2 cellular contexts compared by ENCODE assay signal in genomic region chr3:149368201-149368849, GRCh38.
TF ChIP-seq lines count a peak whose summit lies in the region.

No MANE protein-coding gene starts in this region.

TF ChIP-seq in HCT116, 20 proteins besides CTCF, POLR2A, EP300 and RAD21:
- TF ChIP-seq EZH2 (IDR thresholded peaks at IDR 0.05) (no peak), EGR1 (IDR thresholded peaks at IDR 0.05; ENCODE audit: low read depth) (no peak)

TF ChIP-seq in endothelial cell of umbilical vein, 7 proteins besides CTCF, POLR2A, EP300 and RAD21:
- TF ChIP-seq MAX (IDR thresholded peaks at IDR 0.05; ENCODE audit: insufficient read depth, insufficient read length): no peak
- TF ChIP-seq JUN (IDR thresholded peaks at IDR 0.05; ENCODE audit: borderline replicate concordance, insufficient read depth, insufficient read length, low read depth): no peak
- no peak for TF ChIP-seq GATA2 (IDR thresholded peaks at IDR 0.05; ENCODE audit: insufficient read depth, insufficient read length, low read depth, low read length)
- TF ChIP-seq FOS (IDR thresholded peaks at IDR 0.05; ENCODE audit: borderline replicate concordance, insufficient read depth, low read length): no peak
- no peak for TF ChIP-seq EZH2 (IDR thresholded peaks at IDR 0.05; ENCODE audit: borderline replicate concordance, low read depth, low read length, severe bottlenecking)
- TF ChIP-seq POLR2AphosphoS5 (IDR thresholded peaks at IDR 0.05; ENCODE audit: insufficient read depth, low read depth, low read length): no peak
- no peak for TF ChIP-seq MYC (IDR thresholded peaks at IDR 0.05; ENCODE audit: low read depth, low read length)
